25 cellular contexts compared by ENCODE assay signal in genomic region chr12:84946753-84947152, GRCh38. TPM values are rescaled to one million over a fixed set of nuclear protein-coding genes. Genes with fewer than 3 reads are reported as not detected.
"Had no signal": no experiment of that assay in that cellular context is flagged by ENCODE, and none has a peak within 500 bp of the region (broad histone marks: within the 10 kb centered on the region; RNA-seq: fewer than 3 reads in every experiment).

No MANE protein-coding gene starts in this region.

- H3K27me3 Mint-ChIP-seq: stimulated activated naive CD8-positive, alpha-beta T cell treated with anti-CD3 and anti-CD28 coated beads, Interleukin-15, amount 100 ng/mL, for 72 hours had no signal

- ATAC-seq: left colon; left lung; lower lobe of right lung; naive thymus-derived CD8-positive, alpha-beta T cell; right lobe of liver; stimulated activated effector memory CD8-positive, alpha-beta T cell treated with anti-CD3 and anti-CD28 coated beads, Interleukin-12 subunit alpha, Interleukin-12 subunit beta, amount 100 ng/mL, for 72 hours; stimulated activated naive CD8-positive, alpha-beta T cell treated with anti-CD3 and anti-CD28 coated beads, Interleukin-15, amount 100 ng/mL, for 72 hours had no signal

- FAIRE-seq: kidney had no signal

- H3K4me1 Mint-ChIP-seq: naive thymus-derived CD8-positive, alpha-beta T cell; nephron; neural crest cell; stimulated activated effector memory CD8-positive, alpha-beta T cell treated with anti-CD3 and anti-CD28 coated beads, Interleukin-12 subunit alpha, Interleukin-12 subunit beta, amount 100 ng/mL, for 72 hours; stimulated activated naive CD8-positive, alpha-beta T cell treated with anti-CD3 and anti-CD28 coated beads, Interleukin-15, amount 100 ng/mL, for 72 hours had no signal

- H3K9me3 Mint-ChIP-seq: nephron, neural crest cell had no signal

- H3K9me3 ChIP-seq: left lung, lower lobe of right lung, ovary, right atrium auricular region, right lobe of liver, testis, thyroid gland, transverse colon, upper lobe of left lung, vagina had no signal

- H3K36me3 Mint-ChIP-seq: naive thymus-derived CD8-positive, alpha-beta T cell; stimulated activated effector memory CD8-positive, alpha-beta T cell treated with anti-CD3 and anti-CD28 coated beads, Interleukin-12 subunit alpha, Interleukin-12 subunit beta, amount 100 ng/mL, for 72 hours had no signal

- H3K27me3 ChIP-seq: left lung, ovary, right atrium auricular region, right lobe of liver, testis, thyroid gland, transverse colon, upper lobe of left lung, vagina had no signal

- H3K4me3 ChIP-seq: left lung, lower lobe of right lung, ovary, right atrium auricular region, right lobe of liver, testis, thyroid gland, transverse colon, upper lobe of left lung, vagina had no signal

- H3K4me1 ChIP-seq: left lung, lower lobe of right lung, right atrium auricular region, right lobe of liver, testis, thyroid gland, transverse colon, upper lobe of left lung, vagina had no signal

- H3K27ac Mint-ChIP-seq: naive thymus-derived CD8-positive, alpha-beta T cell; nephron; progenitor cell of endocrine pancreas; stimulated activated effector memory CD8-positive, alpha-beta T cell treated with anti-CD3 and anti-CD28 coated beads, Interleukin-12 subunit alpha, Interleukin-12 subunit beta, amount 100 ng/mL, for 72 hours; stimulated activated naive CD8-positive, alpha-beta T cell treated with anti-CD3 and anti-CD28 coated beads, Interleukin-15, amount 100 ng/mL, for 72 hours had no signal

- H3K4me3 Mint-ChIP-seq: naive thymus-derived CD8-positive, alpha-beta T cell; nephron; neural crest cell; stimulated activated effector memory CD8-positive, alpha-beta T cell treated with anti-CD3 and anti-CD28 coated beads, Interleukin-12 subunit alpha, Interleukin-12 subunit beta, amount 100 ng/mL, for 72 hours; stimulated activated naive CD8-positive, alpha-beta T cell treated with anti-CD3 and anti-CD28 coated beads, Interleukin-15, amount 100 ng/mL, for 72 hours had no signal

- H3K36me3 ChIP-seq: left lung, lower lobe of right lung, ovary, right atrium auricular region, right lobe of liver, thyroid gland, transverse colon, upper lobe of left lung, vagina had no signal

- H3K27ac ChIP-seq: left lung, lower lobe of right lung, ovary, right atrium auricular region, right lobe of liver, testis, thyroid gland, transverse colon, upper lobe of left lung, vagina had no signal

- DNase-seq: hippocampal formation; kidney; left colon; left lung; lower lobe of right lung; mammary epithelial cell; mesenchymal stem cell; naive thymus-derived CD8-positive, alpha-beta T cell; ovary; right lobe of liver; stimulated activated CD4-positive, alpha-beta T cell treated with anti-CD3 and anti-CD28 coated beads, Interleukin-4, amount 100 ng/mL, for 24 hours; stimulated activated naive CD4-positive, alpha-beta T cell treated with Interleukin-2 at 50 U/mL for 16 hours; stimulated activated naive CD8-positive, alpha-beta T cell treated with anti-CD3 and anti-CD28 coated beads, Interleukin-15, amount 100 ng/mL, for 72 hours; substantia nigra; testis; thyroid gland; transverse colon had no signal

RNA-seq across cellular contexts. Expression of gene SLC6A15, which starts 34.2 kb away (rescaled TPM):
- total RNA-seq: liver; lower lobe of right lung; naive thymus-derived CD8-positive, alpha-beta T cell; right atrium auricular region; right lobe of liver had no signal
- polyA plus RNA-seq: liver; naive thymus-derived CD8-positive, alpha-beta T cell had no signal
